ENCODE assay signal across 31 cellular contexts in the genomic region with DNA sequence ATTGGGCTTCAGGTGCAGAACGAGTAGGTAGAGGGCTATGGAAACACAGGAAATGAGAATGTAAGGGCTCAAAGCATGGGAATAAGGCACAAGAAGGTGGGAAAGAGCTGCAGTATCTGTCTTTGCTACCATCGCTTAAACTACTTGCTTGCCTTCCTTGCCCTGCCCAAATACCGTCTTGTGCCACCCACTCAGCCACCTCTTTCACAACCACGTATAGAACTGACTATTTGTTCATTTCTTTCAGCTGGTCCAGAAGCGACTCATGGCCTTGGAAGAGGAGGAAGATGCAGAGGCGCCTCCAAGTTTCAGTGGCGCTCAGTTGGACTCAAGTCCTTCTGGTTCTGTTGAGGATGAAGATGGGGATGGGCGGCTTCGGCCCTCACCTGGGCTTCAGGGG. TPM values are rescaled to one million over a fixed set of nuclear protein-coding genes. Genes with fewer than 3 reads are reported as not detected.
"Had no signal": no experiment of that assay in that cellular context is flagged by ENCODE, and none has a peak within 500 bp of the region (broad histone marks: within the 10 kb centered on the region; RNA-seq: fewer than 3 reads in every experiment).

No MANE protein-coding gene starts in this region.

- H3K4me3 Mint-ChIP-seq: activated CD4-positive, alpha-beta T cell treated with anti-CD3 and anti-CD28 coated beads for 36 hours; activated CD8-positive, alpha-beta T cell treated with anti-CD3 and anti-CD28 coated beads, Interleukin-2, amount 10 ng/mL, durations not matched to agents 7 days and 5 days; brain had no signal

- DNase-seq: activated CD4-positive, alpha-beta T cell treated with anti-CD3 and anti-CD28 coated beads for 36 hours; activated CD4-positive, alpha-beta T cell treated with anti-CD3 and anti-CD28 coated beads, Interleukin-2, amount 50 U/mL, for 4 hours; activated CD8-positive, alpha-beta memory T cell treated with anti-CD3 and anti-CD28 coated beads, Interleukin-2, amount 50 U/mL, for 48 hours; activated CD8-positive, alpha-beta T cell treated with anti-CD3 and anti-CD28 coated beads, Interleukin-2, amount 10 ng/mL, durations not matched to agents 7 days and 5 days; activated naive CD4-positive, alpha-beta T cell treated with anti-CD3 and anti-CD28 coated beads, Interleukin-2, amount 50 U/mL, for 16 hours; activated T-cell treated with anti-CD3 and anti-CD28 coated beads, Interleukin-2, amount 50 U/mL, for 1 hour; amniotic stem cell; cerebellar nuclear complex; Karpas-422; NCI-H1092; NCI-H1417; NCI-H2029; NCI-H2107; NCI-H2171 treated with DMSO at 0.1 percent for 48 hours; NCI-H226; NCI-H526; NCI-H774; OCI-M1; Right ventricle myocardium superior; RPMI8226; SJCRH30; SK-N-SH; T-helper 1 cell; WERI-Rb-1 had no signal

- H3K9me3 Mint-ChIP-seq: brain had no signal

- H3K4me1 ChIP-seq: ascending aorta, SJCRH30 had no signal

- H3K9ac ChIP-seq: SK-N-SH had no signal

- H3K9me3 ChIP-seq: ascending aorta, SJCRH30, SK-N-SH had no signal

- FAIRE-seq: K562 had no signal

- H3K4me3 ChIP-seq: ascending aorta, K562, SJCRH30 had no signal

- ATAC-seq: activated CD4-positive, alpha-beta T cell treated with anti-CD3 and anti-CD28 coated beads for 36 hours; activated CD8-positive, alpha-beta T cell treated with anti-CD3 and anti-CD28 coated beads, Interleukin-2, amount 10 ng/mL, durations not matched to agents 7 days and 5 days; K562; Panc1 had no signal

- H3K27me3 ChIP-seq: ascending aorta, SJCRH30 had no signal

- H3K27ac Mint-ChIP-seq: activated CD4-positive, alpha-beta T cell treated with anti-CD3 and anti-CD28 coated beads for 36 hours; brain had no signal

- H3K27me3 Mint-ChIP-seq: activated CD4-positive, alpha-beta T cell treated with anti-CD3 and anti-CD28 coated beads for 36 hours; brain had no signal

- H3K4me2 ChIP-seq: SK-N-SH had no signal

- H3K27ac ChIP-seq: ascending aorta, SJCRH30, WERI-Rb-1 had no signal

- H3K36me3 ChIP-seq: WERI-Rb-1 had no signal

- H3K4me1 Mint-ChIP-seq: activated CD4-positive, alpha-beta T cell treated with anti-CD3 and anti-CD28 coated beads for 36 hours; brain had no signal

RNA-seq across cellular contexts. Expression of gene NUTM1, which starts 12.1 kb away (rescaled TPM):
- total RNA-seq: activated CD4-positive, alpha-beta T cell treated with anti-CD3 and anti-CD28 coated beads for 36 hours; activated CD8-positive, alpha-beta T cell treated with anti-CD3 and anti-CD28 coated beads, Interleukin-2, amount 10 ng/mL, durations not matched to agents 7 days and 5 days; ascending aorta; cardiac septum; NCI-H460; Right ventricle myocardium superior; T-helper 2 cell treated with Interferon-gamma antibody and Interleukin-4, amounts not matched to agents 100 ng/mL and 5 ng/mL, for 36 hours had no signal
- polyA plus RNA-seq: SK-N-SH had no signal
